ENCODE assay signal across 8 cellular contexts in the genomic region with DNA sequence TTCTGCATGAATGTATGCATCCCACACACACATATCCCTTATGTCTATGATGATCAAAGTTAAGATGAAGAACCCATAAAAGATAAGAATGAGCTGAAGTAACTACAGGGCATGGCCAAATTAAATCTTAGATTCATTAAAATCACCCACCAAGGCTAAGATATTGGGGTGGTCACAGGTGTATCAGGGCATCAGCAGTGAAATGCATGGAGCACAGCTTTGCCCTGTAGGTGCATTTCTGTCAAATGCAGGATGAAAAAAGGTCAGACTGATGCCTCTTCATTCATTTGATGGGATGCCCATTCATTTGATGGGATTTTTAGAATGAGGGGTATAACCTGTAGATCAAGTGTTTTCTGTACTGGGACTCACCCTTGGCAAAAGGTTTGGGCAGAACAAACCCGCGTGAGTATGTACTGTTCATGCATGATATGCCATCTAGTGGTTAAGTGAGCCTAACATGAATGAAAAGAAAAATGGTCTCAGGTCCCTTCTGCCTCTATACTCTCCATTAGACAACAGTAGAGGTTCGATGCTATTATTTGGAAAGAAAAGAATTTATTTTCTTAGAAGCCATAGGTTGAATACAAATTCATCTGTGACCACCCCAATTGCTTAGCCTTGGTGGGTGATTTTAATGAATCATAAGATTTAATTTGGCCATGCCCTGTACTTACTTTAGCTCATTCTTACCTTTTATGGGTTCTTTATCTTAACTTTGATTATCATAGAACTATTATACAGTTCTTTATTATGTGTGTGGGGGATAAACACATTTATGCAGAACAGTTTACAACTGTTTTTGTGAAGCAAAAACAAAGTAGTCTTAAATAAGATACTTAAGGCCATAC. TPM values are rescaled to one million over a fixed set of nuclear protein-coding genes. Genes with fewer than 3 reads are reported as not detected.
DNase-seq lines count a peak whose midpoint lies in the region; ATAC-seq and TF ChIP-seq lines count a peak whose summit lies in the region.

No MANE protein-coding gene starts in this region.

- H3K27me3 ChIP-seq in stomach, result no peaks in the 10 kb centered on the region

- no peak for TF ChIP-seq EP300 in stomach (IDR thresholded peaks at IDR 0.05)

- intact Hi-C loops in stomach (cut with DNase I; ENCODE audit: low total_unique reads), result no loop called here

- WGBS in stomach, 5 donors, result 11 to 12% (median 12%) methylated on average over 3 of the region's 3 CpGs

- no peak for TF ChIP-seq POLR2A in stomach (IDR thresholded peaks at IDR 0.05)

- peak; percentile 62 for DNase-seq in EH (ENCODE audit: low read depth)
- DNase-seq in GM19240 (ENCODE audit: insufficient read length, low spot score), result peak; percentile 16
- peak; percentile 5 to 62 for DNase-seq in NCI-H524 (lab: John Stamatoyannopoulos, UW)
- peak; percentile 66 for DNase-seq in astrocyte of the hippocampus (ENCODE audit: low read depth, low spot score)
- DNase-seq in iPS-NIHi7 (ENCODE audit: extremely low spot score), result peak; percentile 42
- no peak for DNase-seq in stomach
- no peak for DNase-seq in effector CD8-positive, alpha-beta T cell (lab: John Stamatoyannopoulos, UW)

- TF ChIP-seq CTCF in stomach (IDR thresholded peaks at IDR 0.05), result peak in 5 of 7 experiments; percentile 31 to 63 (median 53)

- peaks cover 10 to 30% (median 17%) of the 10 kb centered on the region in 4 donors for H3K4me1 ChIP-seq in stomach

- no peak overlapping the region for H3K4me3 ChIP-seq in stomach

- H3K36me3 ChIP-seq in stomach, result peaks cover 6 to 17% (median 7%) of the 10 kb centered on the region in 4 donors

- peak; percentile 82 for ATAC-seq in HG03378 (IDR thresholded peaks at IDR 0.05; ENCODE audit: unreplicated experiment)

- no peaks in the 10 kb centered on the region for H3K9me3 ChIP-seq in stomach

- no peak overlapping the region for H3K27ac ChIP-seq in stomach

RNA-seq across cellular contexts. Expression of gene NOSTRIN, which starts 43.2 kb away (rescaled TPM):
- 10 to 100 TPM; 20.9 to 71.2 (median 50.8) TPM for total RNA-seq in stomach
- polyA plus RNA-seq in stomach, result 100 to 1,000 TPM in 1 of 3 donors, 10 to 100 TPM in 2; 13.3 to 117 (median 48.1) TPM

Comparison
In these comparisons a context has a peak if more than half of its experiments do, and no peak if none do; other contexts are left out.
1. DNase-seq: peak in EH (single experiment), GM19240 (single experiment), NCI-H524 (2 of 2), astrocyte of the hippocampus (single experiment) and iPS-NIHi7 (single experiment); none in stomach (single experiment) and effector CD8-positive, alpha-beta T cell (single experiment).